18 cellular contexts compared by ENCODE assay signal in the genomic region with DNA sequence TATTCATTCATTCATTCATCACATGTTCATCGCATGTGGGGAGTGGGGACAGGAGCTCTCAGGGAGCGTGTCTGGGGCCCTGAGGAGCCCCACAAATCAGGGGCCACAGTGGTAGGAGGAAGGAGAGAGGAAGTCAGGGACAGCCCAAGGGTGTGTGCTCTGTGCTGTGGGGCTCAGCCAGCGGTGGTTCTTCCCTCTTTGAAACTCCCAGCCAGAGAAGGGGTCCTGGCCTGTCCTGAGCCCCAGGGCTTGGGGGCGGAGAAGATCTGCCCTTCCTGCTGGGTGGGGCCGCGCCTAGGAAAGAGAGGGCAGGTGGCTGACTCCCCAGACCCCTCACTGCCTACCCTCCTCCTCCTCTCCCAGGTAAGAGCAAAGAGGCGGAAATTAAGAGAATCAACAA. TPM values are rescaled to one million over a fixed set of nuclear protein-coding genes. Genes with fewer than 3 reads are reported as not detected.
DNase-seq lines count a peak whose midpoint lies in the region; ATAC-seq and TF ChIP-seq lines count a peak whose summit lies in the region.
"Had no signal": no experiment of that assay in that cellular context is flagged by ENCODE, and none has a peak within 500 bp of the region (broad histone marks: within the 10 kb centered on the region; RNA-seq: fewer than 3 reads in every experiment).

No MANE protein-coding gene starts in this region.

- no peaks in the 10 kb centered on the region for H3K27me3 Mint-ChIP-seq in activated T-helper 17 cell treated with anti-CD3 and anti-CD28 coated beads, Interleukin-2, amount 50 U/mL, for 72 hours

- DNase-seq in Right ventricle myocardium superior (no peak), right atrium auricular region (ENCODE audit: low spot score) (no peak), lower lobe of right lung (no peak), upper lobe of right lung (no peak), MG63 (no peak), hepatic stellate cell (ENCODE audit: low spot score) (no peak)
- DNase-seq in activated CD8-positive, alpha-beta memory T cell treated with anti-CD3 and anti-CD28 coated beads, Interleukin-2, amount 50 U/mL, for 4 hours: no peak
- DNase-seq: activated CD4-positive, CD25-positive, alpha-beta regulatory T cell treated with anti-CD3 and anti-CD28 coated beads, Interleukin-2, amount 50 U/mL, for 72 hours; activated CD8-positive, alpha-beta memory T cell treated with anti-CD3 and anti-CD28 coated beads, Interleukin-2, amount 50 U/mL, for 48 hours; activated naive CD4-positive, alpha-beta T cell treated with anti-CD3 and anti-CD28 coated beads for 36 hours; brain microvascular endothelial cell; dorsolateral prefrontal cortex; NCI-H226; stomach had no signal

- peaks cover 24% of the 10 kb centered on the region for H3K36me3 ChIP-seq in right atrium auricular region
- peaks cover 43% of the 10 kb centered on the region for H3K36me3 ChIP-seq in lower lobe of right lung
- H3K36me3 ChIP-seq in upper lobe of right lung: peaks cover 35% of the 10 kb centered on the region
- H3K36me3 ChIP-seq in MG63: peaks cover 46% of the 10 kb centered on the region

- H3K4me3 ChIP-seq in right atrium auricular region (no peak overlapping the region), lower lobe of right lung (no peak overlapping the region), upper lobe of right lung (no peak overlapping the region), MG63 (no peak overlapping the region)
- H3K4me3 ChIP-seq: dorsolateral prefrontal cortex, stomach had no signal

- ATAC-seq in Right ventricle myocardium superior (ENCODE audit: poor library complexity): peak; percentile 21
- ATAC-seq in activated T-helper 17 cell treated with anti-CD3 and anti-CD28 coated beads, Interleukin-2, amount 50 U/mL, for 72 hours (replicated peaks): no peak
- peak; percentile 36 to 48 for ATAC-seq in lower lobe of right lung
- ATAC-seq in upper lobe of right lung: peak; percentile 43

- no peak for TF ChIP-seq CTCF in right atrium auricular region (IDR thresholded peaks at IDR 0.05)
- no peak for TF ChIP-seq CTCF in lower lobe of right lung (IDR thresholded peaks at IDR 0.05)
- TF ChIP-seq CTCF in upper lobe of right lung (IDR thresholded peaks at IDR 0.05): no peak

- H3K27ac Mint-ChIP-seq in activated T-helper 17 cell treated with anti-CD3 and anti-CD28 coated beads, Interleukin-2, amount 50 U/mL, for 72 hours: peak overlapping the region; percentile 74
- H3K27ac Mint-ChIP-seq: activated naive CD4-positive, alpha-beta T cell treated with anti-CD3 and anti-CD28 coated beads for 36 hours had no signal

- intact Hi-C loops in Right ventricle myocardium superior (cut with DNase I): no loop called here
- intact Hi-C loops in lower lobe of right lung (cut with DNase I): no loop called here
- intact Hi-C loops in upper lobe of right lung (cut with DNase I): no loop called here

- H3K9me3 Mint-ChIP-seq in activated T-helper 17 cell treated with anti-CD3 and anti-CD28 coated beads, Interleukin-2, amount 50 U/mL, for 72 hours: no peaks in the 10 kb centered on the region
- H3K9me3 Mint-ChIP-seq: activated naive CD4-positive, alpha-beta T cell treated with anti-CD3 and anti-CD28 coated beads for 36 hours; T-helper 2 cell treated with Interferon-gamma antibody and Interleukin-4, amounts not matched to agents 5 μg/mL and 100 μg/mL, for 36 hours had no signal

- no peak overlapping the region for H3K4me3 Mint-ChIP-seq in activated T-helper 17 cell treated with anti-CD3 and anti-CD28 coated beads, Interleukin-2, amount 50 U/mL, for 72 hours
- H3K4me3 Mint-ChIP-seq: activated naive CD4-positive, alpha-beta T cell treated with anti-CD3 and anti-CD28 coated beads for 36 hours; T-helper 2 cell treated with Interferon-gamma antibody and Interleukin-4, amounts not matched to agents 5 μg/mL and 100 μg/mL, for 36 hours had no signal

- H3K27me3 ChIP-seq in right atrium auricular region (no peaks in the 10 kb centered on the region), lower lobe of right lung (ENCODE audit: low read depth) (no peaks in the 10 kb centered on the region), upper lobe of right lung (no peaks in the 10 kb centered on the region), MG63 (no peaks in the 10 kb centered on the region)
- H3K27me3 ChIP-seq: brain microvascular endothelial cell, dorsolateral prefrontal cortex, stomach had no signal

- no peaks in the 10 kb centered on the region for H3K9me3 ChIP-seq in right atrium auricular region
- H3K9me3 ChIP-seq in lower lobe of right lung: no peaks in the 10 kb centered on the region
- no peaks in the 10 kb centered on the region for H3K9me3 ChIP-seq in upper lobe of right lung
- H3K9me3 ChIP-seq in MG63: no peaks in the 10 kb centered on the region
- H3K9me3 ChIP-seq: stomach had no signal

- peaks cover 18% of the 10 kb centered on the region for H3K4me1 Mint-ChIP-seq in activated T-helper 17 cell treated with anti-CD3 and anti-CD28 coated beads, Interleukin-2, amount 50 U/mL, for 72 hours

- peaks cover 53% of the 10 kb centered on the region for H3K36me3 Mint-ChIP-seq in activated T-helper 17 cell treated with anti-CD3 and anti-CD28 coated beads, Interleukin-2, amount 50 U/mL, for 72 hours (ENCODE audit: low read depth)

- H3K27ac ChIP-seq in right atrium auricular region (no peak overlapping the region), lower lobe of right lung (peak overlapping the region; percentile 31), upper lobe of right lung (no peak overlapping the region)
- H3K27ac ChIP-seq: brain microvascular endothelial cell, stomach had no signal

- H3K4me1 ChIP-seq in right atrium auricular region (peaks cover 0 to 14% of the 10 kb centered on the region in 2 donors), lower lobe of right lung (peaks cover 13% of the 10 kb centered on the region), upper lobe of right lung (no peaks in the 10 kb centered on the region)

RNA-seq across cellular contexts. Expression of a gene that starts 14.6 kb away (rescaled TPM):
- total RNA-seq in Right ventricle myocardium superior (62.7 TPM), right atrium auricular region (10 to 100 TPM; 72.5 to 97.3 TPM), lower lobe of right lung (67.6 TPM), upper lobe of right lung (61.2 TPM)
- 10 to 100 TPM; 77.5 to 87.0 TPM for total RNA-seq in activated T-helper 17 cell treated with anti-CD3 and anti-CD28 coated beads, Interleukin-2, amount 50 U/mL, for 72 hours
- total RNA-seq in MG63 (2014; rRNA removed; shearing (Covaris generic); ENCODE audit: low replicate concordance): 83.8 and 115 TPM in 2 replicates

RNA-seq across cellular contexts. Expression of a gene that starts 18.3 kb away (rescaled TPM):
- total RNA-seq in Right ventricle myocardium superior (0.86 TPM), right atrium auricular region (under 1 TPM; 0.28 to 0.96 TPM), lower lobe of right lung (1.2 TPM), upper lobe of right lung (0.43 TPM)
- total RNA-seq in activated T-helper 17 cell treated with anti-CD3 and anti-CD28 coated beads, Interleukin-2, amount 50 U/mL, for 72 hours: under 1 TPM; 0.32 to 0.45 TPM
- not detected in 2 replicates for total RNA-seq in MG63 (2014; rRNA removed; shearing (Covaris generic); ENCODE audit: low replicate concordance)
- total RNA-seq: HT1080, renal cortical epithelial cell, stomach had no signal

RNA-seq across cellular contexts. Expression of a gene that starts 31.7 kb away (rescaled TPM):
- total RNA-seq in Right ventricle myocardium superior (19.8 TPM), right atrium auricular region (10 to 100 TPM; 18.5 to 22.5 TPM), lower lobe of right lung (24.0 TPM), upper lobe of right lung (20.1 TPM)
- 10 to 100 TPM; 15.5 to 19.1 TPM for total RNA-seq in activated T-helper 17 cell treated with anti-CD3 and anti-CD28 coated beads, Interleukin-2, amount 50 U/mL, for 72 hours
- total RNA-seq in MG63 (2014; rRNA removed; shearing (Covaris generic); ENCODE audit: low replicate concordance): 8.2 and 31.4 TPM in 2 replicates

RNA-seq across cellular contexts. Expression of a gene that starts 36.7 kb away (rescaled TPM):
- total RNA-seq in Right ventricle myocardium superior (83.4 TPM), right atrium auricular region (10 to 100 TPM; 31.1 to 54.0 TPM), lower lobe of right lung (65.8 TPM), upper lobe of right lung (45.9 TPM)
- 10 to 100 TPM; 55.6 to 56.1 TPM for total RNA-seq in activated T-helper 17 cell treated with anti-CD3 and anti-CD28 coated beads, Interleukin-2, amount 50 U/mL, for 72 hours
- total RNA-seq in MG63 (2014; rRNA removed; shearing (Covaris generic); ENCODE audit: low replicate concordance): 27.6 and 45.1 TPM in 2 replicates
